Comparison of ENCODE assay signal across 8 cellular contexts in the genomic region with DNA sequence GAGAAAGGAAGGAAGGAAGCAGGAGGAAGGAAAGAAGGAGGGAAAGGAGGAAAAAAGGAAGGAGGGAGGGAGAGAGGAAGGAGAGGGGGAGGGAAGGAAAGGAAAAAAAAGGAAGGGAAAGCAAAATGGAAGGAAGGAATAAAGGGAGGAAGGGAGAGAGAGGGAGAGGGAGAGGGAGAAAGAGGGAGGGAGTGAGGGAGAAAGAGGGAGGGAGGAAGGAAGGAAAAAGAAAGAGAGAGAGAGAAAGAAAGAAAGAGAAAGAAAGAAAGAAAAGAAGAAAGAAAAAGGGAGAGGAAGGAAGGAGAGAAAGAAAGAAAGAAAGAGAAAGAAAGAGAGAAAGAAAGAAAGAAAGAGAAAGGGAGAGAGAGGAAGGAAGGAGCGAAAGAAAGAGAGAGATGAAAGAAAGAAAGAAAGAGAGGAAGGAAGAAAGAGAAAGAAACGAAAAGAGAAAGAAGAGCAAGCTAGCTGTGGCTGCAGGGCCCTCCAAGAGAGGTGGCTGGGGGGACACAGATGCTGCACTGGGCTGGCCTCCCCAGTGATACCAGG.
"Had no signal": no experiment of that assay in that cellular context is flagged by ENCODE, and none has a peak within 500 bp of the region (broad histone marks: within the 10 kb centered on the region; RNA-seq: fewer than 3 reads in every experiment).

No MANE protein-coding gene starts in this region.

- H3K4me2 ChIP-seq: KMS-11 had no signal

- H3K36me3 ChIP-seq: HAP-1 had no signal

- ATAC-seq: HCT116 had no signal

- H3K4me3 ChIP-seq: GM23248, HAP-1 had no signal

- H3K9ac ChIP-seq: GM23248, KMS-11 had no signal

- H3K27ac ChIP-seq: GM23248, KMS-11 had no signal

- H3K9me3 ChIP-seq: HAP-1 had no signal

- H3K4me1 ChIP-seq: HAP-1 had no signal

- DNase-seq: GM23248, GOT3, H7, IMR-90, KBM-7 had no signal
